1 cellular context compared by ENCODE assay signal in the genomic region with DNA sequence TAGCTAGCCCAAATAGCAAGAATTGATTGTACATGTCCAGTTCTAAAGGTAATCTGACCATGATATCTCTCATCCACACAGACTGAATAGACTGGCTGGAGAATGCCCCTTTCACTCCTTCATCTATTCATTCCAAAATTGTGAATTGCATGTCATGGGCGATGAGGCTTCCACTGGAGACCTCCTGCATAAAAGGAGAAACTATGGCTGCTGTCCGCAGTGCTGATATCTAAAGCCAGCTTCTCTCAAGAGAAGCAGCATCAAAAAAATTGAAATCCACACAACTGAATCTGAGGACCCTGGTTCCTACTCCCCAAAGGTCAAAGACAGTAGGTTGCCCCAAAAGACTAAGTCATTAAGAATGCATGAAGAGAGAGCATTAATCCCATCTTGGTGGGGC.
TF ChIP-seq lines count a peak whose summit lies in the region.

No MANE protein-coding gene starts in this region.

TF ChIP-seq in endothelial cell of umbilical vein, 7 proteins besides CTCF, POLR2A, EP300 and RAD21:
- TF ChIP-seq FOS (IDR thresholded peaks at IDR 0.05; ENCODE audit: borderline replicate concordance, insufficient read depth, low read length) = no peak
- no peak for TF ChIP-seq MYC (IDR thresholded peaks at IDR 0.05; ENCODE audit: low read depth, low read length)
- TF ChIP-seq POLR2AphosphoS5 (IDR thresholded peaks at IDR 0.05; ENCODE audit: insufficient read depth, low read depth, low read length) = no peak
- no peak for TF ChIP-seq GATA2 (IDR thresholded peaks at IDR 0.05; ENCODE audit: insufficient read depth, insufficient read length, low read depth, low read length)
